ENCODE assay signal across 1 cellular context in the genomic region with DNA sequence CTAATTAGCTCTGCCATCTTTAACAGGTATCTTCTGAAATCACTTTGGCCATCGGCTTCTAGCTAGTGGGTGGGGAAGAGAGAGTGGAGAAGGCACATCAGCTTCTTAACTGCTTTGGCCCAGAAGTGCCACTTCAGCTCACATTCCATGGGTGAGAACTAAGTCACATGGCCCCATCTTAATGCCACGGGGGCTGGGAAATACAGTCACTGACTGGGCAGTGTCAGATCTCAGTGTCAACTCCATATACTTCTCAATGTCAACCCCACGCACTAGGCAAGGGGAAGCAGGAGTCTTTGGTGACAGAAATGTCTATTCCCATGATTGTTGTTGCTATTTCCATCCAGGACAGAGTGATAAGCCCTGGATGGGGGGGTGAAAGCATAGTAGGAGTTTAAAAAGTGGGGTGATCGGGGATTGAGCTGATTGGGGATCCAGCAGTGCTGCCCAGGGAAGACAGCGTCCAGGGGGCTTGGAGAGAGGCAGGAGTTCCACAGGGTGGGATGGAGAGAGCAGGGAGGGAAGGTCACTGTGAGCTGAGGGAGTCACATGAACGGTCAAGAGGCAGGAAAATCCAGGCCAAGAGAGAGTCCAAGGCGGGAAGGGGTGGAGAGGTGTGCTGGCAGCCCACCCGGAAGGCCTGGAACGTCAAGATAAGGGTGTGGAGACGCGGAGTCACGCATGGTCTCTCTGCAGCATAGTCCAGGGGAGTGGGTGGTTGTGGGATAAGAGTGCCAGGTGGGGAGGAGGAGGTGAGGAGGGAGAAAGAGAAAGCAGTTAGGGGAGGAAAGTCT.
TF ChIP-seq lines count a peak whose summit lies in the region.

No MANE protein-coding gene starts in this region.

TF ChIP-seq in H1, 55 proteins besides CTCF, POLR2A, EP300 and RAD21:
- no peak for TF ChIP-seq CHD2 (IDR thresholded peaks at IDR 0.05; ENCODE audit: low read length)
- no peak for TF ChIP-seq HDAC6 (IDR thresholded peaks at IDR 0.05; ENCODE audit: low read depth, low read length)
- TF ChIP-seq POU5F1 (IDR thresholded peaks at IDR 0.05; ENCODE audit: low read depth, low read length) = no peak
- no peak for TF ChIP-seq MAFK (IDR thresholded peaks at IDR 0.05; ENCODE audit: low read depth, low read length)
- no peak for TF ChIP-seq KDM5A (IDR thresholded peaks at IDR 0.05; ENCODE audit: low read length)
- TF ChIP-seq HDAC2 (IDR thresholded peaks at IDR 0.05; ENCODE audit: borderline replicate concordance in 1 of 2, low read depth in 2 of 2, low read length in 2 of 2) = no peak
- no peak for TF ChIP-seq JUND (IDR thresholded peaks at IDR 0.05; ENCODE audit: low read length)
- no peak for TF ChIP-seq SP2 (IDR thresholded peaks at IDR 0.05; ENCODE audit: low read length)
- no peak for TF ChIP-seq CBX8 (IDR thresholded peaks at IDR 0.05; ENCODE audit: borderline replicate concordance, low read depth, low read length)
- TF ChIP-seq, protein P1, sequence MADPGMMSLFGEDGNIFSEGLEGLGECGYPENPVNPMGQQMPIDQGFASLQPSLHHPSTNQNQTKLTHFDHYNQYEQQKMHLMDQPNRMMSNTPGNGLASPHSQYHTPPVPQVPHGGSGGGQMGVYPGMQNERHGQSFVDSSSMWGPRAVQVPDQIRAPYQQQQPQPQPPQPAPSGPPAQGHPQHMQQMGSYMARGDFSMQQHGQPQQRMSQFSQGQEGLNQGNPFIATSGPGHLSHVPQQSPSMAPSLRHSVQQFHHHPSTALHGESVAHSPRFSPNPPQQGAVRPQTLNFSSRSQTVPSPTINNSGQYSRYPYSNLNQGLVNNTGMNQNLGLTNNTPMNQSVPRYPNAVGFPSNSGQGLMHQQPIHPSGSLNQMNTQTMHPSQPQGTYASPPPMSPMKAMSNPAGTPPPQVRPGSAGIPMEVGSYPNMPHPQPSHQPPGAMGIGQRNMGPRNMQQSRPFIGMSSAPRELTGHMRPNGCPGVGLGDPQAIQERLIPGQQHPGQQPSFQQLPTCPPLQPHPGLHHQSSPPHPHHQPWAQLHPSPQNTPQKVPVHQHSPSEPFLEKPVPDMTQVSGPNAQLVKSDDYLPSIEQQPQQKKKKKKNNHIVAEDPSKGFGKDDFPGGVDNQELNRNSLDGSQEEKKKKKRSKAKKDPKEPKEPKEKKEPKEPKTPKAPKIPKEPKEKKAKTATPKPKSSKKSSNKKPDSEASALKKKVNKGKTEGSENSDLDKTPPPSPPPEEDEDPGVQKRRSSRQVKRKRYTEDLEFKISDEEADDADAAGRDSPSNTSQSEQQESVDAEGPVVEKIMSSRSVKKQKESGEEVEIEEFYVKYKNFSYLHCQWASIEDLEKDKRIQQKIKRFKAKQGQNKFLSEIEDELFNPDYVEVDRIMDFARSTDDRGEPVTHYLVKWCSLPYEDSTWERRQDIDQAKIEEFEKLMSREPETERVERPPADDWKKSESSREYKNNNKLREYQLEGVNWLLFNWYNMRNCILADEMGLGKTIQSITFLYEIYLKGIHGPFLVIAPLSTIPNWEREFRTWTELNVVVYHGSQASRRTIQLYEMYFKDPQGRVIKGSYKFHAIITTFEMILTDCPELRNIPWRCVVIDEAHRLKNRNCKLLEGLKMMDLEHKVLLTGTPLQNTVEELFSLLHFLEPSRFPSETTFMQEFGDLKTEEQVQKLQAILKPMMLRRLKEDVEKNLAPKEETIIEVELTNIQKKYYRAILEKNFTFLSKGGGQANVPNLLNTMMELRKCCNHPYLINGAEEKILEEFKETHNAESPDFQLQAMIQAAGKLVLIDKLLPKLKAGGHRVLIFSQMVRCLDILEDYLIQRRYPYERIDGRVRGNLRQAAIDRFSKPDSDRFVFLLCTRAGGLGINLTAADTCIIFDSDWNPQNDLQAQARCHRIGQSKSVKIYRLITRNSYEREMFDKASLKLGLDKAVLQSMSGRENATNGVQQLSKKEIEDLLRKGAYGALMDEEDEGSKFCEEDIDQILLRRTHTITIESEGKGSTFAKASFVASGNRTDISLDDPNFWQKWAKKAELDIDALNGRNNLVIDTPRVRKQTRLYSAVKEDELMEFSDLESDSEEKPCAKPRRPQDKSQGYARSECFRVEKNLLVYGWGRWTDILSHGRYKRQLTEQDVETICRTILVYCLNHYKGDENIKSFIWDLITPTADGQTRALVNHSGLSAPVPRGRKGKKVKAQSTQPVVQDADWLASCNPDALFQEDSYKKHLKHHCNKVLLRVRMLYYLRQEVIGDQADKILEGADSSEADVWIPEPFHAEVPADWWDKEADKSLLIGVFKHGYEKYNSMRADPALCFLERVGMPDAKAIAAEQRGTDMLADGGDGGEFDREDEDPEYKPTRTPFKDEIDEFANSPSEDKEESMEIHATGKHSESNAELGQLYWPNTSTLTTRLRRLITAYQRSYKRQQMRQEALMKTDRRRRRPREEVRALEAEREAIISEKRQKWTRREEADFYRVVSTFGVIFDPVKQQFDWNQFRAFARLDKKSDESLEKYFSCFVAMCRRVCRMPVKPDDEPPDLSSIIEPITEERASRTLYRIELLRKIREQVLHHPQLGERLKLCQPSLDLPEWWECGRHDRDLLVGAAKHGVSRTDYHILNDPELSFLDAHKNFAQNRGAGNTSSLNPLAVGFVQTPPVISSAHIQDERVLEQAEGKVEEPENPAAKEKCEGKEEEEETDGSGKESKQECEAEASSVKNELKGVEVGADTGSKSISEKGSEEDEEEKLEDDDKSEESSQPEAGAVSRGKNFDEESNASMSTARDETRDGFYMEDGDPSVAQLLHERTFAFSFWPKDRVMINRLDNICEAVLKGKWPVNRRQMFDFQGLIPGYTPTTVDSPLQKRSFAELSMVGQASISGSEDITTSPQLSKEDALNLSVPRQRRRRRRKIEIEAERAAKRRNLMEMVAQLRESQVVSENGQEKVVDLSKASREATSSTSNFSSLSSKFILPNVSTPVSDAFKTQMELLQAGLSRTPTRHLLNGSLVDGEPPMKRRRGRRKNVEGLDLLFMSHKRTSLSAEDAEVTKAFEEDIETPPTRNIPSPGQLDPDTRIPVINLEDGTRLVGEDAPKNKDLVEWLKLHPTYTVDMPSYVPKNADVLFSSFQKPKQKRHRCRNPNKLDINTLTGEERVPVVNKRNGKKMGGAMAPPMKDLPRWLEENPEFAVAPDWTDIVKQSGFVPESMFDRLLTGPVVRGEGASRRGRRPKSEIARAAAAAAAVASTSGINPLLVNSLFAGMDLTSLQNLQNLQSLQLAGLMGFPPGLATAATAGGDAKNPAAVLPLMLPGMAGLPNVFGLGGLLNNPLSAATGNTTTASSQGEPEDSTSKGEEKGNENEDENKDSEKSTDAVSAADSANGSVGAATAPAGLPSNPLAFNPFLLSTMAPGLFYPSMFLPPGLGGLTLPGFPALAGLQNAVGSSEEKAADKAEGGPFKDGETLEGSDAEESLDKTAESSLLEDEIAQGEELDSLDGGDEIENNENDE (IDR thresholded peaks at IDR 0.05; ENCODE audit: insufficient replicate concordance, low read length) = no peak
- TF ChIP-seq NRF1 (IDR thresholded peaks at IDR 0.05; ENCODE audit: low read depth, low read length) = no peak
- TF ChIP-seq, protein P2, sequence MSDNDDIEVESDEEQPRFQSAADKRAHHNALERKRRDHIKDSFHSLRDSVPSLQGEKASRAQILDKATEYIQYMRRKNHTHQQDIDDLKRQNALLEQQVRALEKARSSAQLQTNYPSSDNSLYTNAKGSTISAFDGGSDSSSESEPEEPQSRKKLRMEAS (IDR thresholded peaks at IDR 0.05) = no peak
- TF ChIP-seq EGR1 (IDR thresholded peaks at IDR 0.05; ENCODE audit: borderline replicate concordance, low read depth, low read length) = no peak
- TF ChIP-seq SIN3A (conservative IDR thresholded peaks at IDR 0.05 in 1 of 2, IDR thresholded peaks at IDR 0.05 in 1 of 2; ENCODE audit: low read depth in 1 of 2, low read length in 2 of 2) = no peak
- no peak for TF ChIP-seq ZNF274 (IDR thresholded peaks at IDR 0.05; ENCODE audit: borderline replicate concordance, extremely low read depth, low read length)
- TF ChIP-seq, protein P3, sequence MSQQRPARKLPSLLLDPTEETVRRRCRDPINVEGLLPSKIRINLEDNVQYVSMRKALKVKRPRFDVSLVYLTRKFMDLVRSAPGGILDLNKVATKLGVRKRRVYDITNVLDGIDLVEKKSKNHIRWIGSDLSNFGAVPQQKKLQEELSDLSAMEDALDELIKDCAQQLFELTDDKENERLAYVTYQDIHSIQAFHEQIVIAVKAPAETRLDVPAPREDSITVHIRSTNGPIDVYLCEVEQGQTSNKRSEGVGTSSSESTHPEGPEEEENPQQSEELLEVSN (IDR thresholded peaks at IDR 0.05) = no peak
- TF ChIP-seq SIX5 (IDR thresholded peaks at IDR 0.05; ENCODE audit: low read depth, low read length) = no peak
